In the genomic region with DNA sequence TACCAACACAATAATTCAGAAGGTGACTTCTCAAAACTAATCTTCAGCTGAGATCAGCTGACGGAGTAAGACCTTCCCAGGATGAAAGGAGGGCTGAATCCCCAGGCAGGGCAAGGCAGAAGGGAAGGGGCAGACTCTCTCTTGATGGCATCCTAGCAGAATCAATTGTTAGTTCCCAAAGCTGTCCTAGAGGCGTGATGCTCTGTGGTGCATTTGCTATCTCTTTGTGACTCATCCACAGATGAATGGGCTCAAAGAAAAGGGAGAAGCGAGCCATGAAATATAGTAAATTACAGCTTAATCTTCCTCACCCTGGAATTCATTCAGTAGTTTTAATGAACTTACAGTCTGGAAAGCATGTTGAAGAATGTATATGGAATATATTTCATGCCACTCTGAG, we compare ENCODE assay signal across 18 cellular contexts. TPM values are rescaled to one million over a fixed set of nuclear protein-coding genes. Genes with fewer than 3 reads are reported as not detected.
DNase-seq lines count a peak whose midpoint lies in the region; ATAC-seq and TF ChIP-seq lines count a peak whose summit lies in the region.
"Had no signal": no experiment of that assay in that cellular context is flagged by ENCODE, and none has a peak within 500 bp of the region (broad histone marks: within the 10 kb centered on the region; RNA-seq: fewer than 3 reads in every experiment).

No MANE protein-coding gene starts in this region.

- no peak for DNase-seq in right cardiac atrium
- no peak for DNase-seq in heart left ventricle
- peak; percentile 46 for DNase-seq in M059J (ENCODE audit: low read depth)
- peak in 1 of 2 donors; percentile 27 for DNase-seq in foreskin keratinocyte
- DNase-seq in stimulated activated CD4-positive, alpha-beta T cell treated with anti-CD3 and anti-CD28 coated beads, Interleukin-4, amount 100 ng/mL, for 24 hours = no peak
- no peak for DNase-seq in HAP-1 (ENCODE audit: low spot score in 2 of 2)
- no peak for DNase-seq in NCI-H345 treated with DMSO at 0.1 percent for 48 hours (lab: John Stamatoyannopoulos, UW; ENCODE audit: unreplicated experiment)
- DNase-seq: Calu3; CD4-positive, alpha-beta memory T cell; HCEC 1CT; MV-4-11; NCI-H1694 treated with DMSO at 0.1 percent for 48 hours; NCI-H2107; OCI-M1; SHP77; SK-N-SH had no signal

- H3K36me3 ChIP-seq in heart left ventricle (peaks cover 0 to 2% (median 0%) of the 10 kb centered on the region in 9 donors), HAP-1 (replicated peaks) (no peaks in the 10 kb centered on the region)

- H3K9me3 ChIP-seq in right cardiac atrium (ENCODE audit: control insufficient read depth, low read length) = no peaks in the 10 kb centered on the region
- no peaks in the 10 kb centered on the region for H3K9me3 ChIP-seq in heart left ventricle
- no peaks in the 10 kb centered on the region for H3K9me3 ChIP-seq in HAP-1
- H3K9me3 ChIP-seq: SK-N-SH had no signal

- H3K4me1 ChIP-seq in right cardiac atrium (ENCODE audit: control insufficient read depth, insufficient read depth, low read length) (peaks cover 6% of the 10 kb centered on the region), heart left ventricle (peaks cover 0 to 58% (median 13%) of the 10 kb centered on the region in 12 donors), foreskin keratinocyte (peaks cover 33% of the 10 kb centered on the region), HAP-1 (no peaks in the 10 kb centered on the region)

- no peaks in the 10 kb centered on the region for H3K27me3 ChIP-seq in right cardiac atrium (ENCODE audit: control insufficient read depth, insufficient read depth)
- H3K27me3 ChIP-seq in heart left ventricle = no peaks in the 10 kb centered on the region
- H3K27me3 ChIP-seq in foreskin keratinocyte = no peaks in the 10 kb centered on the region
- H3K27me3 ChIP-seq in HAP-1 (ENCODE audit: low read depth) = no peaks in the 10 kb centered on the region

- ATAC-seq in right cardiac atrium (no peak), heart left ventricle (no peak), foreskin keratinocyte (peak; percentile 46), HG03280 (IDR thresholded peaks at IDR 0.05; ENCODE audit: unreplicated experiment) (no peak)
- ATAC-seq: K562 had no signal

- no peak overlapping the region for H3K4me3 ChIP-seq in right cardiac atrium (ENCODE audit: low read length)
- H3K4me3 ChIP-seq in heart left ventricle = no peak overlapping the region
- no peak overlapping the region for H3K4me3 ChIP-seq in HAP-1
- H3K4me3 ChIP-seq: K562 had no signal

- no peak for TF ChIP-seq POLR2A in heart left ventricle (IDR thresholded peaks at IDR 0.05)

- in situ Hi-C loops in HAP-1 (cut with MboI; ENCODE audit: low sequenced_read_pairs) = no loop called here

- intact Hi-C loops in right cardiac atrium (cut with DNase I) = no loop called here
- intact Hi-C loops in heart left ventricle (cut with DNase I) = loop anchor here in 3 of 10 donors (2.0 to 10.0 kb wide), 3 partner anchors 18 to 238 kb away; no protein-coding TSS in a partner anchor

- WGBS in right cardiac atrium = 79% methylated on average over 3 of the region's 3 CpGs
- WGBS in heart left ventricle, 4 donors = 63 to 79% (median 68%) methylated on average over 3 of the region's 3 CpGs

- TF ChIP-seq CTCF in heart left ventricle (IDR thresholded peaks at IDR 0.05) = no peak
- TF ChIP-seq CTCF in foreskin keratinocyte (conservative IDR thresholded peaks at IDR 0.05) = no peak

- peak overlapping the region; percentile 42 for H3K27ac ChIP-seq in right cardiac atrium (ENCODE audit: low read length)
- no peak overlapping the region for H3K27ac ChIP-seq in heart left ventricle
- no peak overlapping the region for H3K27ac ChIP-seq in foreskin keratinocyte

RNA-seq across cellular contexts. Expression of a gene that starts 37.2 kb away (rescaled TPM):
- total RNA-seq in right cardiac atrium = 10 to 100 TPM; 89.8 to 94.4 (median 91.7) TPM
- 23.2 TPM for polyA plus RNA-seq in right cardiac atrium
- total RNA-seq in heart left ventricle = 100 to 1,000 TPM in 8 of 9 donors, 10 to 100 TPM in 1; 63.7 to 307 (median 143) TPM
- polyA plus RNA-seq in heart left ventricle = 10 to 100 TPM; 35.3 to 42.9 TPM
- 43.5 and 70.6 TPM in 2 replicates for total RNA-seq in M059J (2014; rRNA removed; shearing (Covaris generic))
- total RNA-seq in foreskin keratinocyte = 18.5 and 31.5 TPM in 2 replicates
- 4.2 and 5.3 TPM in 2 replicates for polyA plus RNA-seq in foreskin keratinocyte
- total RNA-seq: CD4-positive, alpha-beta memory T cell; K562 had no signal
- polyA plus RNA-seq: CD4-positive, alpha-beta memory T cell had no signal
